7 cellular contexts compared by ENCODE assay signal in genomic region chr3:173380681-173381080, GRCh38. TPM values are rescaled to one million over a fixed set of nuclear protein-coding genes. Genes with fewer than 3 reads are reported as not detected.
"Had no signal": no experiment of that assay in that cellular context is flagged by ENCODE, and none has a peak within 500 bp of the region (broad histone marks: within the 10 kb centered on the region; RNA-seq: fewer than 3 reads in every experiment).

No MANE protein-coding gene starts in this region.

- H3K27ac ChIP-seq: HL-60 had no signal

- DNase-seq: IMR-90, KBM-7, KG1 had no signal

- H3K36me3 Mint-ChIP-seq: IgD-negative memory B cell had no signal

- H3K4me3 Mint-ChIP-seq: IgD-negative memory B cell had no signal

- H3K27ac Mint-ChIP-seq: IgD-negative memory B cell had no signal

- H3K4me3 ChIP-seq: K562 had no signal

- ATAC-seq: HepG2, K562 had no signal

- H3K4me1 Mint-ChIP-seq: IgD-negative memory B cell had no signal

RNA-seq across cellular contexts. Expression of gene NLGN1, which starts 16.9 kb away (rescaled TPM):
- polyA plus RNA-seq: HepG2, IgD-negative memory B cell had no signal
